Comparison of ENCODE assay signal across 17 cellular contexts in the genomic region with DNA sequence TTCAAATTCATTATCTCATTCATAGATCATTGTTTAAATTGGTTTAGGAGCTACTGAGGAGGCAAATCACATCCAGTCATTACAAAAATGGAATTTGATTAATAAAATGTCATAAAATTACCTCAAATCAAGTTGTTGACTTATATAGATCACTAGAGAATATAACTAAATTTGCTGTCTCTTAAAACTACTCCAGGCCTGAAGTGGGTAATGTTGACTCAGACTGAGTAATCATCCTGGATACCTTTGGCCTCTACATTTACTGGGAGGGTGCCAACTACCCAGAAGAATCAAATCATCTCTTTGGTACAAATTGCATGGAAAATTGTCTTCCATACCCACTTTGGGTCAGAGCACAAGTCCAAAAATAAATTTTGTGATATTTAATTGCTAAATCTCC.
A peak's percentile ranks its signal among the peaks of the same experiment; 100 is the strongest.
DNase-seq lines count a peak whose midpoint lies in the region; ATAC-seq and TF ChIP-seq lines count a peak whose summit lies in the region.
"Had no signal": no experiment of that assay in that cellular context is flagged by ENCODE, and none has a peak within 500 bp of the region (broad histone marks: within the 10 kb centered on the region; RNA-seq: fewer than 3 reads in every experiment).

No MANE protein-coding gene starts in this region.

- H3K36me3 ChIP-seq in IMR-90 (ENCODE audit: control insufficient read depth, insufficient read depth, low read length), result no peaks in the 10 kb centered on the region
- H3K36me3 ChIP-seq: cardiac muscle cell, neutrophil, SJCRH30 had no signal

- no peak overlapping the region for H3K4me2 ChIP-seq in IMR-90 (ENCODE audit: low read depth, low read length)
- H3K4me2 ChIP-seq: GM23338 had no signal

- no peak overlapping the region for H3K9ac ChIP-seq in IMR-90 (ENCODE audit: low read depth, low read length)

- H3K4me3 ChIP-seq in IMR-90 (ENCODE audit: insufficient read depth, low read depth, low read length), result no peak overlapping the region
- H3K4me3 ChIP-seq: cardiac muscle cell, GM23338, SJCRH30 had no signal

- no peak overlapping the region for H2AK9ac ChIP-seq in IMR-90 (replicated peaks; ENCODE audit: low read depth, low read length, poor library complexity)

- no peak overlapping the region; a peak in 1 of 4 replicates for H4K8ac ChIP-seq in IMR-90 (ENCODE audit: low read depth in 2 of 2, low read length in 2 of 2)

- in situ Hi-C loops in IMR-90 (cut with MboI; ENCODE audit: low sequenced_read_pairs), result no loop called here

- H2AFZ ChIP-seq in IMR-90 (replicated peaks; ENCODE audit: low read length, poor library complexity), result no peak overlapping the region
- H2AFZ ChIP-seq: GM23338 had no signal

- H3K27me3 Mint-ChIP-seq in Calu3 (ENCODE audit: unreplicated experiment), result no peaks in the 10 kb centered on the region
- H3K27me3 Mint-ChIP-seq: IgD-negative memory B cell; stimulated activated naive B cell treated with anti-CD40 and anti-IgM and Interleukin-4, amounts not matched to agents 10 μg/mL and 1 μg/mL and 100 μg/mL, for 72 hours had no signal

- no peak overlapping the region for H3K18ac ChIP-seq in IMR-90 (ENCODE audit: low read depth, low read length)

- BruUV-seq in Calu3 (replicated peaks; lab: Mats Ljungman, UMichigan), result no TSS peak
- no TSS peak for BruUV-seq in IMR-90 (replicated peaks; lab: Mats Ljungman, UMichigan)

- no peak overlapping the region for H3K23ac ChIP-seq in IMR-90 (ENCODE audit: low read depth, low read length)

- H2BK5ac ChIP-seq in IMR-90 (ENCODE audit: low read depth, low read length, poor library complexity, severe bottlenecking), result peak overlapping the region; percentile 87

- TF ChIP-seq POLR2A in IMR-90 (IDR thresholded peaks at IDR 0.05; ENCODE audit: low read depth, low read length), result no peak

- H3K27ac Mint-ChIP-seq in Calu3 (ENCODE audit: unreplicated experiment), result peak overlapping the region; percentile 39
- H3K27ac Mint-ChIP-seq: GM23338; IgD-negative memory B cell; stimulated activated naive B cell treated with anti-CD40 and anti-IgM and Interleukin-4, amounts not matched to agents 10 μg/mL and 1 μg/mL and 100 μg/mL, for 72 hours had no signal

- no peak overlapping the region for H2AK5ac ChIP-seq in IMR-90 (ENCODE audit: low read depth, low read length)

- no peak for TF ChIP-seq CTCF in Calu3 (IDR thresholded peaks at IDR 0.05; ENCODE audit: unreplicated experiment)
- no peak for TF ChIP-seq CTCF in IMR-90 (conservative IDR thresholded peaks at IDR 0.05; ENCODE audit: low read depth, low read length)

- H4K91ac ChIP-seq in IMR-90 (ENCODE audit: insufficient read depth, low read depth, low read length), result no peak overlapping the region

- ATAC-seq in IMR-90 (ENCODE audit: low read depth) (no peak; the same call in 1 of the 2 replicates), HG02763 (IDR thresholded peaks at IDR 0.05; ENCODE audit: unreplicated experiment) (no peak)
- ATAC-seq: activated T-cell treated with anti-CD3 and anti-CD28 coated beads, Interleukin-2, amount 50 U/mL, for 4 hours; GM23338; stimulated activated naive B cell treated with anti-CD40 and anti-IgM and Interleukin-4, amounts not matched to agents 10 μg/mL and 1 μg/mL and 100 μg/mL, for 72 hours had no signal

- H3K9me3 Mint-ChIP-seq in Calu3 (ENCODE audit: low read depth, unreplicated experiment), result no peaks in the 10 kb centered on the region
- H3K9me3 Mint-ChIP-seq: activated T-cell treated with anti-CD3 and anti-CD28 coated beads, Interleukin-2, amount 50 U/mL, for 4 hours; GM23338; stimulated activated naive B cell treated with anti-CD40 and anti-IgM and Interleukin-4, amounts not matched to agents 10 μg/mL and 1 μg/mL and 100 μg/mL, for 72 hours had no signal

- no peak for TF ChIP-seq RAD21 in IMR-90 (IDR thresholded peaks at IDR 0.05; ENCODE audit: low read length)

- 0 out of 2 replicates have a peak, but pooled peaks cover 2% of the 10 kb centered on the region for H3K9me1 ChIP-seq in IMR-90 (ENCODE audit: insufficient read depth, low read length)

- DNase-seq in Calu3 (peak; percentile 38), IMR-90 (peak; percentile 79), astrocyte of the hippocampus (ENCODE audit: low read depth, low spot score) (peak; percentile 33), lung microvascular endothelial cell (ENCODE audit: low read depth in 2 of 2) (peak; percentile 67 to 83), nucleus accumbens (lab: John Stamatoyannopoulos, UW) (no peak), NCI-H128 (lab: John Stamatoyannopoulos, UW; ENCODE audit: unreplicated experiment) (no peak)
- no peak for DNase-seq in activated CD8-positive, alpha-beta memory T cell treated with anti-CD3 and anti-CD28 coated beads, Interleukin-2, amount 50 U/mL, for 4 hours
- DNase-seq: activated T-cell treated with anti-CD3 and anti-CD28 coated beads, Interleukin-2, amount 50 U/mL, for 4 hours; left cardiac atrium; SJCRH30; stimulated activated naive B cell treated with anti-CD40 and anti-IgM and Interleukin-4, amounts not matched to agents 10 μg/mL and 1 μg/mL and 100 μg/mL, for 72 hours had no signal

- no peak overlapping the region for H2BK15ac ChIP-seq in IMR-90 (ENCODE audit: low read depth, low read length)

- H3K4me1 ChIP-seq in IMR-90 (ENCODE audit: control insufficient read depth, insufficient read depth, low read length), result peaks cover 4% of the 10 kb centered on the region; the same call in 1 of the 2 replicates
- H3K4me1 ChIP-seq: SJCRH30 had no signal

- CTCF ChIA-PET in Calu3 (lab: Charles Lee) (no interaction called here), IMR-90 (lab: Yijun Ruan, JAX) (no interaction called here)

- H4K20me1 ChIP-seq in IMR-90 (ENCODE audit: insufficient read depth, low read length), result no peaks in the 10 kb centered on the region

- POLR2A ChIA-PET in IMR-90 (lab: Charles Lee; ENCODE audit: unreplicated experiment), result no interaction called here

- dilution Hi-C loops in IMR-90 (cut with HindIII; ENCODE audit: low sequenced_read_pairs, unreplicated experiment), result no loop called here

- no peak overlapping the region for H3K56ac ChIP-seq in IMR-90 (ENCODE audit: extremely low read depth, insufficient read depth, low read length)

- no peak overlapping the region for H3K27ac ChIP-seq in IMR-90 (ENCODE audit: insufficient read depth, low read length)
- H3K27ac ChIP-seq: cardiac muscle cell, neutrophil, SJCRH30, VCaP had no signal

- no peak overlapping the region for H3K14ac ChIP-seq in IMR-90 (replicated peaks; ENCODE audit: low read depth, low read length)

- H3K27me3 ChIP-seq in IMR-90 (ENCODE audit: control insufficient read depth, insufficient read depth, low read length), result no peaks in the 10 kb centered on the region
- H3K27me3 ChIP-seq: cardiac muscle cell, neutrophil, SJCRH30 had no signal

- no peaks in the 10 kb centered on the region for H3K9me3 ChIP-seq in IMR-90 (ENCODE audit: control insufficient read depth, insufficient read depth, low read length)
- H3K9me3 ChIP-seq: neutrophil, SJCRH30 had no signal

- H3K4me1 Mint-ChIP-seq in Calu3 (ENCODE audit: low read depth, unreplicated experiment), result peaks cover 23% of the 10 kb centered on the region
- H3K4me1 Mint-ChIP-seq: GM23338; IgD-negative memory B cell; stimulated activated naive B cell treated with anti-CD40 and anti-IgM and Interleukin-4, amounts not matched to agents 10 μg/mL and 1 μg/mL and 100 μg/mL, for 72 hours had no signal

- H2BK120ac ChIP-seq in IMR-90 (ENCODE audit: low read depth, low read length), result peak overlapping the region; percentile 8; the same call in 1 of the 2 replicates

- peak overlapping the region; percentile 3; the same call in 1 of the 2 replicates for H2BK20ac ChIP-seq in IMR-90 (ENCODE audit: low read depth, low read length)

- intact Hi-C loops in Calu3 (cut with micrococcal nuclease; ENCODE audit: unreplicated experiment) (no loop called here), IMR-90 (cut with micrococcal nuclease) (no loop called here)

- no peaks in the 10 kb centered on the region for H3K79me1 ChIP-seq in IMR-90 (ENCODE audit: low read depth in 1 of 2, low read length in 2 of 2)

- no peaks in the 10 kb centered on the region for H3K36me3 Mint-ChIP-seq in Calu3 (ENCODE audit: insufficient read depth, unreplicated experiment)
- H3K36me3 Mint-ChIP-seq: IgD-negative memory B cell; stimulated activated naive B cell treated with anti-CD40 and anti-IgM and Interleukin-4, amounts not matched to agents 10 μg/mL and 1 μg/mL and 100 μg/mL, for 72 hours had no signal

- no peak overlapping the region for H3K4me3 Mint-ChIP-seq in Calu3 (ENCODE audit: low read depth, unreplicated experiment)
- H3K4me3 Mint-ChIP-seq: activated T-cell treated with anti-CD3 and anti-CD28 coated beads, Interleukin-2, amount 50 U/mL, for 4 hours; GM23338; IgD-negative memory B cell; stimulated activated naive B cell treated with anti-CD40 and anti-IgM and Interleukin-4, amounts not matched to agents 10 μg/mL and 1 μg/mL and 100 μg/mL, for 72 hours had no signal

- no peak overlapping the region for H3K4ac ChIP-seq in IMR-90 (ENCODE audit: low read depth, low read length)

- H4K5ac ChIP-seq in IMR-90 (ENCODE audit: low read depth, low read length), result no peak overlapping the region

TF ChIP-seq in IMR-90, 13 proteins besides CTCF, POLR2A, EP300 and RAD21:
- TF ChIP-seq RCOR1 (IDR thresholded peaks at IDR 0.05; ENCODE audit: insufficient replicate concordance, low read length) (no peak), CHD1 (IDR thresholded peaks at IDR 0.05; ENCODE audit: low read depth, low read length) (no peak), NFE2L2 (IDR thresholded peaks at IDR 0.05; ENCODE audit: low read depth, low read length) (no peak), CEBPB (IDR thresholded peaks at IDR 0.05; ENCODE audit: low read depth, low read length) (no peak)
TF ChIP-seq in IMR-90: peak in this region for 0.

Comparison
In these comparisons a context has a peak if more than half of its experiments do, and no peak if none do; other contexts are left out.
1. DNase-seq: peak in Calu3 (single experiment), IMR-90 (single experiment), astrocyte of the hippocampus (single experiment) and lung microvascular endothelial cell (2 of 2); none in nucleus accumbens (0 of 56), activated CD8-positive, alpha-beta memory T cell treated with anti-CD3 and anti-CD28 coated beads, Interleukin-2, amount 50 U/mL, for 4 hours (single experiment) and NCI-H128 (single experiment).